Comparison of ENCODE assay signal across 8 cellular contexts in genomic region chr2:15177103-15177502, GRCh38.
A peak's percentile ranks its signal among the peaks of the same experiment; 100 is the strongest.
DNase-seq lines count a peak whose midpoint lies in the region; ATAC-seq and TF ChIP-seq lines count a peak whose summit lies in the region.

No MANE protein-coding gene starts in this region.

- peaks cover 11% of the 10 kb centered on the region for H3F3A ChIP-seq in SK-N-SH (replicated peaks; ENCODE audit: insufficient read depth)

- H4K20me1 ChIP-seq in SK-N-SH (ENCODE audit: insufficient read depth) = no peaks in the 10 kb centered on the region

- ATAC-seq in HG02588 (IDR thresholded peaks at IDR 0.05; ENCODE audit: unreplicated experiment) (peak; percentile 97), Right ventricle myocardium superior (ENCODE audit: poor library complexity) (no peak), heart right ventricle (no peak)

- H3K9me2 ChIP-seq in SK-N-SH = no peaks in the 10 kb centered on the region

- H3K9me3 ChIP-seq in SK-N-SH (no peaks in the 10 kb centered on the region), adipocyte (ENCODE audit: control insufficient read depth, low read length) (no peaks in the 10 kb centered on the region), heart right ventricle (no peaks in the 10 kb centered on the region)

- H3K4me1 ChIP-seq in SK-N-SH (ENCODE audit: control insufficient read depth in 1 of 2, insufficient read depth in 2 of 2, low read depth in 1 of 2, low read length in 1 of 2) (peaks cover 0 to 13% of the 10 kb centered on the region in 2 experiments; a peak in 2 of 4 replicates), adipocyte (ENCODE audit: control insufficient read depth, insufficient read depth, low read length) (no peaks in the 10 kb centered on the region), heart right ventricle (no peaks in the 10 kb centered on the region)

- no peak overlapping the region for H3K9ac ChIP-seq in SK-N-SH
- no peak overlapping the region for H3K9ac ChIP-seq in adipocyte (ENCODE audit: low read length)

- WGBS in SK-N-SH (ENCODE audit: low lambda C conversion rate) = 64% methylated on average over 6 of the region's 6 CpGs
- WGBS in heart right ventricle, 2 donors = 92% methylated on average over 6 of the region's 6 CpGs

- TF ChIP-seq CTCF in GM13976 (IDR thresholded peaks at IDR 0.05; ENCODE audit: borderline replicate concordance, control extremely low read depth, extremely low read depth, insufficient read depth, missing control alignments) (no peak), SK-N-SH (IDR thresholded peaks at IDR 0.05) (no peak), heart right ventricle (IDR thresholded peaks at IDR 0.05) (no peak)

- intact Hi-C loops in Right ventricle myocardium superior (cut with DNase I) = no loop called here
- intact Hi-C loops in heart right ventricle (cut with DNase I) = no loop called here

- H2AFZ ChIP-seq in SK-N-SH (ENCODE audit: low read depth) = no peak overlapping the region

- POLR2A ChIA-PET in SK-N-SH (lab: Yijun Ruan, JAX) = no interaction called here

- no peaks in the 10 kb centered on the region for H3K79me2 ChIP-seq in SK-N-SH (ENCODE audit: insufficient read depth)

- CTCF ChIA-PET in SK-N-SH (lab: Yijun Ruan, JAX) = no interaction called here

- no peaks in the 10 kb centered on the region for H3K27me3 ChIP-seq in SK-N-SH (ENCODE audit: insufficient read depth)
- no peaks in the 10 kb centered on the region for H3K27me3 ChIP-seq in adipocyte (replicated peaks; ENCODE audit: control insufficient read depth, insufficient read depth, low read length)
- no peaks in the 10 kb centered on the region for H3K27me3 ChIP-seq in heart right ventricle

- peak overlapping the region; percentile 5; the same call in 1 of the 2 replicates for H3K4me2 ChIP-seq in SK-N-SH

- H3K36me3 ChIP-seq in SK-N-SH (replicated peaks in 1 of 2; ENCODE audit: control insufficient read depth in 1 of 2, insufficient read depth in 2 of 2, low read length in 1 of 2) (peaks cover 0 to 4% of the 10 kb centered on the region in 2 experiments), adipocyte (ENCODE audit: control insufficient read depth, insufficient read depth, low read length, severe bottlenecking) (peaks cover 10% of the 10 kb centered on the region), heart right ventricle (peaks cover 0 to 50% (median 4%) of the 10 kb centered on the region in 9 donors)

- peak in 1 of 2 experiments; percentile 18; a peak in 1 of 4 replicates for TF ChIP-seq EP300 in SK-N-SH (IDR thresholded peaks at IDR 0.05; ENCODE audit: borderline replicate concordance in 1 of 2, low read depth in 1 of 2, low read length in 1 of 2)

- no peak for TF ChIP-seq RAD21 in SK-N-SH (IDR thresholded peaks at IDR 0.05; ENCODE audit: low read length)

- peak overlapping the region in 1 of 2 experiments; percentile 19; a peak in 2 of 4 replicates for H3K27ac ChIP-seq in SK-N-SH (ENCODE audit: low read depth in 2 of 2, low read length in 1 of 2)
- H3K27ac ChIP-seq in heart right ventricle = no peak overlapping the region

- DNase-seq in GM13976 (ENCODE audit: low spot score) = peak; percentile 46
- DNase-seq in SK-N-SH = no peak
- DNase-seq in adipocyte (ENCODE audit: low read depth) = peak; percentile 48
- DNase-seq in stimulated activated CD4-positive, alpha-beta T cell treated with anti-CD3 and anti-CD28 coated beads, Interleukin-1b, Interleukin-23, amount 100 ng/mL, for 48 hours = peak; percentile 84
- no peak for DNase-seq in Right ventricle myocardium superior
- DNase-seq in heart right ventricle = no peak
- no peak for DNase-seq in dermis blood vessel endothelial cell

- H3K4me3 ChIP-seq in SK-N-SH (ENCODE audit: low read depth in 2 of 2, low read length in 1 of 2) (no peak overlapping the region), adipocyte (ENCODE audit: low read length) (no peak overlapping the region), heart right ventricle (no peak overlapping the region)

- in situ Hi-C loops in GM13976 (cut with MboI; ENCODE audit: low sequenced_read_pairs, unreplicated experiment) = no loop called here

TF ChIP-seq in SK-N-SH, 30 proteins besides CTCF, POLR2A, EP300 and RAD21:
- peak; percentile 44; the same call in 1 of the 2 replicates for TF ChIP-seq JUND (IDR thresholded peaks at IDR 0.05)
- TF ChIP-seq, protein P1, sequence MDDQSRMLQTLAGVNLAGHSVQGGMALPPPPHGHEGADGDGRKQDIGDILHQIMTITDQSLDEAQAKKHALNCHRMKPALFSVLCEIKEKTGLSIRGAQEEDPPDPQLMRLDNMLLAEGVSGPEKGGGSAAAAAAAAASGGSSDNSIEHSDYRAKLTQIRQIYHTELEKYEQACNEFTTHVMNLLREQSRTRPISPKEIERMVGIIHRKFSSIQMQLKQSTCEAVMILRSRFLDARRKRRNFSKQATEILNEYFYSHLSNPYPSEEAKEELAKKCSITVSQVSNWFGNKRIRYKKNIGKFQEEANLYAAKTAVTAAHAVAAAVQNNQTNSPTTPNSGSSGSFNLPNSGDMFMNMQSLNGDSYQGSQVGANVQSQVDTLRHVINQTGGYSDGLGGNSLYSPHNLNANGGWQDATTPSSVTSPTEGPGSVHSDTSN (IDR thresholded peaks at IDR 0.05) = peak; percentile 56
- 0 out of 2 replicates have a peak, but pooled peaks have one; percentile 29 for TF ChIP-seq MAX (IDR thresholded peaks at IDR 0.05; ENCODE audit: low read depth)
- TF ChIP-seq TEAD4 (IDR thresholded peaks at IDR 0.05; ENCODE audit: borderline replicate concordance, insufficient read depth) = no peak
- TF ChIP-seq EZH2phosphoT487 (IDR thresholded peaks at IDR 0.05; ENCODE audit: borderline replicate concordance, low read depth) = no peak
- TF ChIP-seq FOSL2 (IDR thresholded peaks at IDR 0.05; ENCODE audit: borderline replicate concordance, low read depth) = 0 out of 2 replicates have a peak, but pooled peaks have one; percentile 34
- no peak for TF ChIP-seq SMC3 (IDR thresholded peaks at IDR 0.05; ENCODE audit: low read depth, low read length)
- peak; percentile 4; the same call in 1 of the 2 replicates for TF ChIP-seq NFIC (IDR thresholded peaks at IDR 0.05; ENCODE audit: borderline replicate concordance)
- no peak for TF ChIP-seq POLR2AphosphoS5 (IDR thresholded peaks at IDR 0.05; ENCODE audit: low read depth, low read length)
- no peak for TF ChIP-seq CHD2 (IDR thresholded peaks at IDR 0.05; ENCODE audit: low read length, partially characterized antibody)
- peak; percentile 55 for TF ChIP-seq TCF12 (IDR thresholded peaks at IDR 0.05)

Comparison
In these comparisons a context has a peak if more than half of its experiments do, and no peak if none do; other contexts are left out.
1. DNase-seq: peak in GM13976 (single experiment), adipocyte (single experiment) and stimulated activated CD4-positive, alpha-beta T cell treated with anti-CD3 and anti-CD28 coated beads, Interleukin-1b, Interleukin-23, amount 100 ng/mL, for 48 hours (single experiment); none in SK-N-SH (single experiment), Right ventricle myocardium superior (single experiment), heart right ventricle (0 of 2) and dermis blood vessel endothelial cell (single experiment).